In genomic region chr15:90859234-90860131, GRCh38 we compare ENCODE assay signal across 14 cellular contexts. TPM values are rescaled to one million over a fixed set of nuclear protein-coding genes. Genes with fewer than 3 reads are reported as not detected.
DNase-seq lines count a peak whose midpoint lies in the region; ATAC-seq, FAIRE-seq and TF ChIP-seq lines count a peak whose summit lies in the region.
"Had no signal": no experiment of that assay in that cellular context is flagged by ENCODE, and none has a peak within 500 bp of the region (broad histone marks: within the 10 kb centered on the region; RNA-seq: fewer than 3 reads in every experiment).

No MANE protein-coding gene starts in this region.

- H3K27me3 Mint-ChIP-seq in activated naive CD4-positive, alpha-beta T cell treated with anti-CD3 and anti-CD28 coated beads for 36 hours (ENCODE audit: low read depth), result no peaks in the 10 kb centered on the region

- TF ChIP-seq CTCF in RWPE2 (IDR thresholded peaks at IDR 0.05; ENCODE audit: poor library complexity, severe bottlenecking) (no peak), heart left ventricle (IDR thresholded peaks at IDR 0.05) (no peak)

- H3K27me3 ChIP-seq in RWPE2 (ENCODE audit: insufficient read depth, poor library complexity, severe bottlenecking) (no peaks in the 10 kb centered on the region), heart left ventricle (no peaks in the 10 kb centered on the region)
- H3K27me3 ChIP-seq: BLaER1, dorsolateral prefrontal cortex, stomach had no signal

- H3K4me3 ChIP-seq in RWPE2 (ENCODE audit: severe bottlenecking) (no peak overlapping the region), heart left ventricle (no peak overlapping the region)
- H3K4me3 ChIP-seq: BLaER1, dorsolateral prefrontal cortex, stomach had no signal

- H3K36me3 ChIP-seq in RWPE2 (ENCODE audit: low read depth) (no peaks in the 10 kb centered on the region), heart left ventricle (no peaks in the 10 kb centered on the region)
- H3K36me3 ChIP-seq: BLaER1, stomach had no signal

- H3K4me3 Mint-ChIP-seq in activated naive CD4-positive, alpha-beta T cell treated with anti-CD3 and anti-CD28 coated beads for 36 hours, result no peak overlapping the region
- H3K4me3 Mint-ChIP-seq in stimulated activated effector memory CD8-positive, alpha-beta T cell treated with anti-CD3 and anti-CD28 coated beads, Interleukin-12 subunit alpha, Interleukin-12 subunit beta, amount 100 ng/mL, for 72 hours, result no peak overlapping the region

- H3K9me3 ChIP-seq in RWPE2 (ENCODE audit: severe bottlenecking) (no peaks in the 10 kb centered on the region), heart left ventricle (no peaks in the 10 kb centered on the region)
- H3K9me3 ChIP-seq: BLaER1, stomach had no signal

- CTCF ChIA-PET in activated naive CD4-positive, alpha-beta T cell treated with anti-CD3 and anti-CD28 coated beads for 36 hours (lab: Charles Lee), result no interaction called here

- TF ChIP-seq POLR2A in heart left ventricle (IDR thresholded peaks at IDR 0.05), result no peak
- no peak for TF ChIP-seq POLR2A in GM12891 (IDR thresholded peaks at IDR 0.05; ENCODE audit: low read depth, low read length)

- H3K27ac ChIP-seq in RWPE2 (ENCODE audit: poor library complexity, severe bottlenecking) (no peak overlapping the region), heart left ventricle (peak overlapping the region in 2 of 12 donors; percentile 13 to 27)
- H3K27ac ChIP-seq: BLaER1, dorsolateral prefrontal cortex had no signal

- intact Hi-C loops in activated naive CD4-positive, alpha-beta T cell treated with anti-CD3 and anti-CD28 coated beads for 36 hours (cut with micrococcal nuclease), result no loop called here
- intact Hi-C loops in heart left ventricle (cut with DNase I), result loop anchor here in 2 of 10 donors (5.0 to 10.0 kb wide), 3 partner anchors 37 to 135 kb away; no protein-coding TSS in a partner anchor

- peak; percentile 22; the same call in 1 of the 3 replicates for ATAC-seq in RWPE2 (ENCODE audit: low read depth)
- ATAC-seq in heart left ventricle, result peak in 3 of 4 donors; percentile 12 to 44 (median 18)
- no peak for ATAC-seq in stimulated activated effector memory CD8-positive, alpha-beta T cell treated with anti-CD3 and anti-CD28 coated beads, Interleukin-12 subunit alpha, Interleukin-12 subunit beta, amount 100 ng/mL, for 72 hours

- no peak for DNase-seq in activated naive CD4-positive, alpha-beta T cell treated with anti-CD3 and anti-CD28 coated beads for 36 hours
- no peak for DNase-seq in activated naive CD4-positive, alpha-beta T cell (lab: John Stamatoyannopoulos, UW)
- DNase-seq in RWPE2 (ENCODE audit: low spot score) (no peak), heart left ventricle (no peak), cortex of kidney (lab: John Stamatoyannopoulos, UW) (no peak), HK-2 (ENCODE audit: unreplicated experiment) (no peak), GM12891 (ENCODE audit: insufficient read length, low spot score) (no peak)
- DNase-seq in stimulated activated effector memory CD8-positive, alpha-beta T cell treated with anti-CD3 and anti-CD28 coated beads, Interleukin-12 subunit alpha, Interleukin-12 subunit beta, amount 100 ng/mL, for 72 hours (ENCODE audit: low spot score in 2 of 2), result no peak
- DNase-seq: activated effector memory CD4-positive, alpha-beta T cell treated with Interleukin-2 at 50 U/mL for 16 hours; dorsolateral prefrontal cortex; Kasumi-1; NCI-H446 treated with DMSO at 0.1 percent for 48 hours; stomach had no signal

- H3K4me1 Mint-ChIP-seq in activated naive CD4-positive, alpha-beta T cell treated with anti-CD3 and anti-CD28 coated beads for 36 hours (ENCODE audit: low read depth), result peaks cover 63% of the 10 kb centered on the region
- H3K4me1 Mint-ChIP-seq in stimulated activated effector memory CD8-positive, alpha-beta T cell treated with anti-CD3 and anti-CD28 coated beads, Interleukin-12 subunit alpha, Interleukin-12 subunit beta, amount 100 ng/mL, for 72 hours, result peaks cover 62% of the 10 kb centered on the region

- FAIRE-seq in GM12891 (lab: Jason Lieb, UNC), result no peak

- H3K36me3 Mint-ChIP-seq in activated naive CD4-positive, alpha-beta T cell treated with anti-CD3 and anti-CD28 coated beads for 36 hours (ENCODE audit: low read depth), result peaks cover 2% of the 10 kb centered on the region
- peaks cover 3% of the 10 kb centered on the region for H3K36me3 Mint-ChIP-seq in stimulated activated effector memory CD8-positive, alpha-beta T cell treated with anti-CD3 and anti-CD28 coated beads, Interleukin-12 subunit alpha, Interleukin-12 subunit beta, amount 100 ng/mL, for 72 hours

- peaks cover 32% of the 10 kb centered on the region for H3K4me1 ChIP-seq in RWPE2 (ENCODE audit: insufficient read depth, poor library complexity, severe bottlenecking)
- H3K4me1 ChIP-seq in heart left ventricle, result peaks cover 0 to 38% (median 6%) of the 10 kb centered on the region in 12 donors

- H3K27ac Mint-ChIP-seq in activated naive CD4-positive, alpha-beta T cell treated with anti-CD3 and anti-CD28 coated beads for 36 hours, result peak overlapping the region; percentile 60
- H3K27ac Mint-ChIP-seq in stimulated activated effector memory CD8-positive, alpha-beta T cell treated with anti-CD3 and anti-CD28 coated beads, Interleukin-12 subunit alpha, Interleukin-12 subunit beta, amount 100 ng/mL, for 72 hours, result peak overlapping the region; percentile 77

- 56 to 65% (median 61%) methylated on average over 8 to 10 of the region's 10 CpGs for WGBS in heart left ventricle, 4 donors

- H3K9me3 Mint-ChIP-seq in activated naive CD4-positive, alpha-beta T cell treated with anti-CD3 and anti-CD28 coated beads for 36 hours, result no peaks in the 10 kb centered on the region
- no peaks in the 10 kb centered on the region for H3K9me3 Mint-ChIP-seq in stimulated activated effector memory CD8-positive, alpha-beta T cell treated with anti-CD3 and anti-CD28 coated beads, Interleukin-12 subunit alpha, Interleukin-12 subunit beta, amount 100 ng/mL, for 72 hours

TF ChIP-seq in GM12891, 5 proteins besides CTCF, POLR2A, EP300 and RAD21:
- TF ChIP-seq PAX5 (IDR thresholded peaks at IDR 0.05; ENCODE audit: insufficient read depth, low read length, severe bottlenecking) (no peak), TAF1 (IDR thresholded peaks at IDR 0.05; ENCODE audit: low read depth, low read length) (no peak), SPI1 (IDR thresholded peaks at IDR 0.05; ENCODE audit: low read depth, low read length) (no peak), POU2F2 (IDR thresholded peaks at IDR 0.05; ENCODE audit: low read depth, low read length) (no peak), POLR2AphosphoS5 (IDR thresholded peaks at IDR 0.05; ENCODE audit: low read depth, low read length) (no peak)

RNA-seq across cellular contexts. Expression of gene FURIN, which starts 8.9 kb away (rescaled TPM):
- 100 to 1,000 TPM; 443 to 448 TPM for total RNA-seq in activated naive CD4-positive, alpha-beta T cell treated with anti-CD3 and anti-CD28 coated beads for 36 hours
- 100 to 1,000 TPM in 2 of 9 donors, 10 to 100 TPM in 7; 38.7 to 122 (median 64.8) TPM for total RNA-seq in heart left ventricle
- polyA plus RNA-seq in heart left ventricle, result 100 to 1,000 TPM in 1 of 2 donors, 10 to 100 TPM in 1; 37.2 to 174 TPM
- polyA plus RNA-seq in GM12891 (2012; ENCODE audit: low read depth, missing spikeins), result 28.0 TPM

RNA-seq across cellular contexts. Expression of gene FES, which starts 24.8 kb away (rescaled TPM):
- 10 to 100 TPM; 22.6 to 24.2 TPM for total RNA-seq in activated naive CD4-positive, alpha-beta T cell treated with anti-CD3 and anti-CD28 coated beads for 36 hours
- total RNA-seq in heart left ventricle, result 10 to 100 TPM; 10.7 to 37.5 (median 15.9) TPM
- 10 to 100 TPM; 15.6 to 16.4 TPM for polyA plus RNA-seq in heart left ventricle
- 9.3 TPM for polyA plus RNA-seq in GM12891 (2012; ENCODE audit: low read depth, missing spikeins)

RNA-seq across cellular contexts. Expression of gene MAN2A2, which starts 43.6 kb away (rescaled TPM):
- 100 to 1,000 TPM; 139 to 141 TPM for total RNA-seq in activated naive CD4-positive, alpha-beta T cell treated with anti-CD3 and anti-CD28 coated beads for 36 hours
- 100 to 1,000 TPM in 3 of 9 donors, 10 to 100 TPM in 6; 62.2 to 145 (median 89.0) TPM for total RNA-seq in heart left ventricle
- polyA plus RNA-seq in heart left ventricle, result 10 to 100 TPM; 38.7 to 42.3 TPM
- polyA plus RNA-seq in GM12891 (2012; ENCODE audit: low read depth, missing spikeins), result 43.2 TPM
